In the genomic region with DNA sequence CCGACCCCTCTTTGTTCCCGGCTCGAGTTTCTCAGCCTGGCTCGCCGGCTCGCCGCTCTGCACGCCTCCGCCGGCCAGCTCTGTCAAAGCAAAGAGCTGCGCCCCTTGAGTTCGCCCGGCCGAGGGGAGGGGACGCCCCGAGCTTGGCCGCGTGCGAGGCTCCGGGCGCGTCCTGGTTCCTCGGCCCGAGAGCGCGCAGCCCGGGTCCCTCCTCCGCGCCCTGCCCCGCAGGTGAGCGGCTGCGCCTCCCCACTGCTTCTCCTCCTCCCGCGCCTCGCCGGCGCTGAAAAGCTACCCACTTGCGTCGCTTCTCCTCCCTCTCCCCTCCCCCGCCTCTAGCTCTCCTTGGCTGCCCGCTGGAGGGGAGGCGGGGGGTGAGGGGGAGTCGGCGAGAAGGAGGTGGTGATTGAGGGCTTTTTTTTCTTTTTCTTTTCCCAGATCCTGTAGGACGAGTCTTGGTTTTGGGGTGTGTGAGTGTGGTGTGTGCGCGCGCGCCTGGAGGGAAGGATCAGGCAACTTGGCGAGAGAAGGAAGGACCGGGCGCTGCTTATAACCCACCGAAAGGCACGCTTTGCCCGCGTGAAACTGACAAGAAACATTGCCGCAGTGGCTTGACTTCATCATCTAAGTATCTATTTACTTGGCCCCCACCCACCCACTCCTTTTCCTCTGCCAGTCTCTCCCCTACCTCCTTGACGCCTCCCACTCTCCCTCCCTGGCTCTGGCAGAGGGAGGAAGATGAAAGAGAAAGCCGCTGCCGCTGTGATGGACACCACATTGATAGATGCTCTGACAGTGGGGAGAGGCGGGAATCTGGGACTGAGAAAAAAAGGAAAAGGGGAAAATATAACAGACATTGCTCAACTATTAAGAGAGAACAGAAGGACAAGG, we compare ENCODE assay signal across 8 cellular contexts. TPM values are rescaled to one million over a fixed set of nuclear protein-coding genes. Genes with fewer than 3 reads are reported as not detected.
DNase-seq lines count a peak whose midpoint lies in the region; ATAC-seq, FAIRE-seq and TF ChIP-seq lines count a peak whose summit lies in the region.

A gene (minus strand): TSS at position 261 of the 891 bp plus-strand sequence. CDS start 1,165 bp downstream, outside the sequence.

- H3K4me3 ChIP-seq in astrocyte (ENCODE audit: insufficient read depth, low read depth, low read length) (peak within 1 kb of the TSS; percentile 69), iPS-20b (ENCODE audit: low read length) (peak within 1 kb of the TSS; percentile 73)

- peak within 1 kb of the TSS; percentile 91 for H3K4me3 Mint-ChIP-seq in astrocyte (ENCODE audit: unreplicated experiment)

- ATAC-seq in GM19023 (IDR thresholded peaks at IDR 0.05; ENCODE audit: unreplicated experiment) (peak; percentile 37), HG03521 (IDR thresholded peaks at IDR 0.05; ENCODE audit: unreplicated experiment) (peak; percentile 35), GM18519 (IDR thresholded peaks at IDR 0.05; ENCODE audit: low FRiP score, unreplicated experiment) (no peak)

- H3K36me3 Mint-ChIP-seq in astrocyte (ENCODE audit: low read depth, unreplicated experiment) = peaks cover 5% of the 10 kb centered on the region

- H3K36me3 ChIP-seq in astrocyte (ENCODE audit: insufficient read depth, low read length) = no peaks in the 10 kb centered on the region
- no peaks in the 10 kb centered on the region for H3K36me3 ChIP-seq in iPS-20b (ENCODE audit: insufficient read depth, low read depth, low read length)

- no peak within 1 kb of the TSS for H3K27ac ChIP-seq in astrocyte (ENCODE audit: low read depth, low read length)
- no peak within 1 kb of the TSS for H3K27ac ChIP-seq in iPS-20b (ENCODE audit: low read length)

- no peak for FAIRE-seq in astrocyte (lab: Jason Lieb, UNC)

- no peaks in the 10 kb centered on the region for H3K9me3 Mint-ChIP-seq in astrocyte (ENCODE audit: unreplicated experiment)

- H3K4me1 ChIP-seq in astrocyte (ENCODE audit: insufficient read depth, low read length) (peaks cover 12% of the 10 kb centered on the region), iPS-20b (ENCODE audit: insufficient read depth, low read length) (peaks cover 25% of the 10 kb centered on the region; the same call in 1 of the 2 replicates)

- H3K9me3 ChIP-seq in astrocyte (ENCODE audit: insufficient read depth, low read depth, low read length) = no peaks in the 10 kb centered on the region
- H3K9me3 ChIP-seq in iPS-20b (ENCODE audit: insufficient read depth, low read depth, low read length) = no peaks in the 10 kb centered on the region

- peaks cover 4% of the 10 kb centered on the region for H3K4me1 Mint-ChIP-seq in astrocyte (ENCODE audit: low read depth, unreplicated experiment)

- no peak for TF ChIP-seq CTCF in astrocyte (IDR thresholded peaks at IDR 0.05; ENCODE audit: insufficient read depth, low read depth, low read length)

- H3K9ac ChIP-seq in astrocyte (ENCODE audit: low read length) (peak within 1 kb of the TSS; percentile 68), iPS-20b (ENCODE audit: low read depth, low read length) (peak within 1 kb of the TSS; percentile 69; the same call in 1 of the 2 replicates)

- H3K27me3 ChIP-seq in astrocyte (ENCODE audit: insufficient read depth, low read length) (peaks cover 54% of the 10 kb centered on the region), iPS-20b (ENCODE audit: insufficient read depth, low read length) (peaks cover 100% of the 10 kb centered on the region)

- peak within 1 kb of the TSS; percentile 78 for H3K27ac Mint-ChIP-seq in astrocyte (ENCODE audit: unreplicated experiment)

- H3K79me2 ChIP-seq in astrocyte (ENCODE audit: insufficient read depth, low read length) = no peaks in the 10 kb centered on the region

- peaks cover 56% of the 10 kb centered on the region for H3K27me3 Mint-ChIP-seq in astrocyte (ENCODE audit: low read depth, unreplicated experiment)

- H4K20me1 ChIP-seq in astrocyte (ENCODE audit: insufficient read depth, low read length) = peaks cover 14% of the 10 kb centered on the region

- H2AFZ ChIP-seq in astrocyte (ENCODE audit: low read depth, low read length) = peak within 1 kb of the TSS; percentile 87

- DNase-seq in 8988T (peak; percentile 60), T follicular helper cell (ENCODE audit: low read depth) (peak; percentile 60), astrocyte (ENCODE audit: low read depth) (peak; percentile 34)
- peak; percentile 41 to 64 for DNase-seq in stimulated activated CD4-positive, alpha-beta T cell treated with anti-CD3 and anti-CD28 coated beads, Interleukin-15, amount 100 ng/mL, for 1 hour (ENCODE audit: low read depth in 1 of 2, low spot score in 1 of 2)

- H3K4me2 ChIP-seq in astrocyte (ENCODE audit: low read length) = peak within 1 kb of the TSS; percentile 99

RNA-seq across cellular contexts. Expression of the gene that starts here (rescaled TPM):
- total RNA-seq in astrocyte = 16.6 and 23.6 TPM in 2 replicates
